ENCODE assay signal across 26 cellular contexts in genomic region chr20:1901704-1902103, GRCh38. TPM values are rescaled to one million over a fixed set of nuclear protein-coding genes. Genes with fewer than 3 reads are reported as not detected.
"Had no signal": no experiment of that assay in that cellular context is flagged by ENCODE, and none has a peak within 500 bp of the region (broad histone marks: within the 10 kb centered on the region; RNA-seq: fewer than 3 reads in every experiment).

No MANE protein-coding gene starts in this region.

- H3K27me3 Mint-ChIP-seq: memory B cell had no signal

- H3K27ac ChIP-seq: brain microvascular endothelial cell, colonic mucosa, esophagus squamous epithelium, gastrocnemius medialis, thoracic aorta, upper lobe of left lung had no signal

- H3K27ac Mint-ChIP-seq: activated CD8-positive, alpha-beta memory T cell treated with anti-CD3 and anti-CD28 coated beads, Interleukin-2, amount 10 ng/mL, durations not matched to agents 7 days and 5 days; activated CD8-positive, alpha-beta T cell treated with anti-CD3 and anti-CD28 coated beads for 36 hours; activated naive CD8-positive, alpha-beta T cell treated with anti-CD3 and anti-CD28 coated beads, Interleukin-2, amount 50 U/mL, for 24 hours; nephron; stimulated activated effector memory CD8-positive, alpha-beta T cell treated with anti-CD3 and anti-CD28 coated beads, Interleukin-12 subunit alpha, Interleukin-12 subunit beta, amount 100 ng/mL, for 72 hours; T-helper 17 cell had no signal

- FAIRE-seq: islet of Langerhans, small intestine had no signal

- DNase-seq: activated CD4-positive, alpha-beta T cell treated with anti-CD3 and anti-CD28 coated beads for 48 hours; activated CD8-positive, alpha-beta memory T cell treated with anti-CD3 and anti-CD28 coated beads, Interleukin-2, amount 10 ng/mL, durations not matched to agents 7 days and 5 days; activated CD8-positive, alpha-beta T cell treated with anti-CD3 and anti-CD28 coated beads for 36 hours; activated gamma-delta T cell; activated naive CD4-positive, alpha-beta T cell treated with anti-CD3 and anti-CD28 coated beads, Interleukin-2, amount 50 U/mL, for 16 hours; activated naive CD8-positive, alpha-beta T cell treated with anti-CD3 and anti-CD28 coated beads, Interleukin-2, amount 50 U/mL, for 24 hours; activated T-cell treated with anti-CD3 and anti-CD28 coated beads for 4 hours; aorta; brain microvascular endothelial cell; central memory CD4-positive, alpha-beta T cell; colonic mucosa; esophagus squamous epithelium; gastrocnemius medialis; left cardiac atrium; nucleus accumbens; small intestine; stimulated activated CD4-positive, alpha-beta T cell treated with anti-CD3 and anti-CD28 coated beads, Interleukin-2, amount 100 ng/mL, for 24 hours; SW 1271; T-helper 17 cell; upper lobe of left lung had no signal

- H3K4me3 Mint-ChIP-seq: activated CD8-positive, alpha-beta memory T cell treated with anti-CD3 and anti-CD28 coated beads, Interleukin-2, amount 10 ng/mL, durations not matched to agents 7 days and 5 days; activated CD8-positive, alpha-beta T cell treated with anti-CD3 and anti-CD28 coated beads for 36 hours; activated naive CD8-positive, alpha-beta T cell treated with anti-CD3 and anti-CD28 coated beads, Interleukin-2, amount 50 U/mL, for 24 hours; memory B cell; nephron; stimulated activated effector memory CD8-positive, alpha-beta T cell treated with anti-CD3 and anti-CD28 coated beads, Interleukin-12 subunit alpha, Interleukin-12 subunit beta, amount 100 ng/mL, for 72 hours; T-helper 17 cell had no signal

- ATAC-seq: activated CD8-positive, alpha-beta memory T cell treated with anti-CD3 and anti-CD28 coated beads, Interleukin-2, amount 10 ng/mL, durations not matched to agents 7 days and 5 days; activated CD8-positive, alpha-beta T cell treated with anti-CD3 and anti-CD28 coated beads for 36 hours; activated naive CD8-positive, alpha-beta T cell treated with anti-CD3 and anti-CD28 coated beads, Interleukin-2, amount 50 U/mL, for 24 hours; gastrocnemius medialis; left cardiac atrium; sciatic nerve; stimulated activated effector memory CD8-positive, alpha-beta T cell treated with anti-CD3 and anti-CD28 coated beads, Interleukin-12 subunit alpha, Interleukin-12 subunit beta, amount 100 ng/mL, for 72 hours; T-helper 17 cell had no signal

- H3K9me3 Mint-ChIP-seq: activated CD8-positive, alpha-beta T cell treated with anti-CD3 and anti-CD28 coated beads for 36 hours; activated naive CD8-positive, alpha-beta T cell treated with anti-CD3 and anti-CD28 coated beads, Interleukin-2, amount 50 U/mL, for 24 hours; memory B cell; nephron; stimulated activated effector memory CD8-positive, alpha-beta T cell treated with anti-CD3 and anti-CD28 coated beads, Interleukin-12 subunit alpha, Interleukin-12 subunit beta, amount 100 ng/mL, for 72 hours had no signal

- H3K36me3 Mint-ChIP-seq: activated CD8-positive, alpha-beta memory T cell treated with anti-CD3 and anti-CD28 coated beads, Interleukin-2, amount 10 ng/mL, durations not matched to agents 7 days and 5 days; memory B cell; stimulated activated effector memory CD8-positive, alpha-beta T cell treated with anti-CD3 and anti-CD28 coated beads, Interleukin-12 subunit alpha, Interleukin-12 subunit beta, amount 100 ng/mL, for 72 hours had no signal

RNA-seq across cellular contexts. Expression of gene SIRPA, which starts 6.5 kb away (rescaled TPM):
- total RNA-seq: activated CD8-positive, alpha-beta memory T cell treated with anti-CD3 and anti-CD28 coated beads, Interleukin-2, amount 10 ng/mL, durations not matched to agents 7 days and 5 days had no signal
